9 cellular contexts compared by ENCODE assay signal in the genomic region with DNA sequence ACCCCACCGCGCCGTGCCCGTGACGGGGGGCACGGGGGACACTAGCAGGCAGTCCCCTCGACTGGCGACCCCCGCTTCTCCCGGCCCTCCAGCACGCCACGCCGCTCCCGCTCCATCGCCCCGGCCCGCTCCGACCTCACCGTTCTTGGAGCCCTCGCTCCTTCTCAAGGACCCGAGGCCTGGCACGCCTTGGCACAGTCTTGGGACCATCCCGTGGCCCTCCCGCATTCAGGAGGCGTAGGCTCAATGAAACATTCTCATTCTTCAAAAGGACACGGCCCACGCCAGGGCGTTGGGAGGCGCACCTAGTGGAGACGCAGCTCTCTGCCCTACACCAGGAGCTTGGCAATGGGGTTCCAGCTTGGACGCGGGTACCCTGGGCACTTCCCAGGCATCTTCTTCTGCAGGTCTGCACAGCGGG. TPM values are rescaled to one million over a fixed set of nuclear protein-coding genes. Genes with fewer than 3 reads are reported as not detected.
DNase-seq lines count a peak whose midpoint lies in the region; ATAC-seq and TF ChIP-seq lines count a peak whose summit lies in the region.
"Had no signal": no experiment of that assay in that cellular context is flagged by ENCODE, and none has a peak within 500 bp of the region (broad histone marks: within the 10 kb centered on the region; RNA-seq: fewer than 3 reads in every experiment).

No MANE protein-coding gene starts in this region.

- H3K27ac ChIP-seq in mesodermal cell (ENCODE audit: low read depth, low read length, severe bottlenecking) = no peak overlapping the region

- no peak for DNase-seq in AG04449 (ENCODE audit: low read depth, low spot score)
- DNase-seq in GM12864 (ENCODE audit: low read depth) = no peak
- DNase-seq in astrocyte of the hippocampus (ENCODE audit: low read depth, low spot score) = peak; percentile 36
- no peak for DNase-seq in NCI-H2196 (lab: John Stamatoyannopoulos, UW; ENCODE audit: unreplicated experiment)

- WGBS in mesodermal cell (ENCODE audit: insufficient coverage in 2 of 2), 2 experiments = 42 to 50% methylated on average over 20 to 25 of the region's 33 CpGs

- H3K4me1 ChIP-seq in mesodermal cell (ENCODE audit: control insufficient read depth, insufficient read depth, low read length, poor library complexity, severe bottlenecking) = peaks cover 14% of the 10 kb centered on the region

- peaks cover 18% of the 10 kb centered on the region for H3K36me3 ChIP-seq in mesodermal cell (ENCODE audit: control insufficient read depth, insufficient read depth, low read length)

- H3K9me3 ChIP-seq in mesodermal cell (ENCODE audit: control insufficient read depth, low read length) = no peaks in the 10 kb centered on the region

- peak overlapping the region; percentile 6; the same call in 1 of the 2 replicates for H3K4me3 ChIP-seq in AG04449 (ENCODE audit: low read depth, low read length)
- H3K4me3 ChIP-seq in GM12864 (ENCODE audit: low read depth, low read length) = no peak overlapping the region
- peak overlapping the region; percentile 18 for H3K4me3 ChIP-seq in mesodermal cell (ENCODE audit: extremely low read depth, insufficient read depth, low read length, poor library complexity, severe bottlenecking)
- H3K4me3 ChIP-seq: GM12878 had no signal

- TF ChIP-seq CTCF in AG04449 (IDR thresholded peaks at IDR 0.05; ENCODE audit: insufficient read depth, low read length, missing control alignments) = no peak
- peak; percentile 2 for TF ChIP-seq CTCF in GM12864 (IDR thresholded peaks at IDR 0.05; ENCODE audit: low read depth, low read length, missing control alignments)

- ATAC-seq in HG02798 (IDR thresholded peaks at IDR 0.05; ENCODE audit: poor library complexity, unreplicated experiment) (no peak), GM21723 (IDR thresholded peaks at IDR 0.05; ENCODE audit: unreplicated experiment) (no peak), HG02884 (IDR thresholded peaks at IDR 0.05; ENCODE audit: unreplicated experiment) (no peak)
- ATAC-seq: GM12878 had no signal

- POLR2A ChIA-PET in AG04449 (lab: Yijun Ruan, JAX) = no interaction called here

- CTCF ChIA-PET in AG04449 (lab: Yijun Ruan, JAX) = interaction anchor here (1.3 to 1.5 kb wide), 2 partner anchors 31 to 49 kb away, joined by 5 read pairs; no protein-coding TSS in a partner anchor

RNA-seq across cellular contexts. Expression of a gene that starts 0.5 kb away (rescaled TPM):
- 17.6 TPM for polyA plus RNA-seq in mesodermal cell (2013, experiment 1 of 2)
- 11.9 TPM for polyA plus RNA-seq in mesodermal cell (2013, experiment 2 of 2)

RNA-seq across cellular contexts. Expression of a gene that starts 22.8 kb away (rescaled TPM):
- polyA plus RNA-seq in mesodermal cell (2013, experiment 1 of 2) = 225 TPM
- polyA plus RNA-seq in mesodermal cell (2013, experiment 2 of 2) = 188 TPM

RNA-seq across cellular contexts. Expression of a gene that starts 23.1 kb away (rescaled TPM):
- polyA plus RNA-seq in mesodermal cell (2013, experiment 1 of 2) = 24.4 TPM
- polyA plus RNA-seq in mesodermal cell (2013, experiment 2 of 2) = 23.3 TPM

RNA-seq across cellular contexts. Expression of a gene that starts 44.6 kb away (rescaled TPM):
- 62.3 TPM for polyA plus RNA-seq in mesodermal cell (2013, experiment 1 of 2)
- polyA plus RNA-seq in mesodermal cell (2013, experiment 2 of 2) = 55.6 TPM
